19 cellular contexts compared by ENCODE assay signal in genomic region chr12:10354071-10354470, GRCh38. TPM values are rescaled to one million over a fixed set of nuclear protein-coding genes. Genes with fewer than 3 reads are reported as not detected.
"Had no signal": no experiment of that assay in that cellular context is flagged by ENCODE, and none has a peak within 500 bp of the region (broad histone marks: within the 10 kb centered on the region; RNA-seq: fewer than 3 reads in every experiment).

No MANE protein-coding gene starts in this region.

- ATAC-seq: activated CD8-positive, alpha-beta T cell treated with anti-CD3 and anti-CD28 coated beads, Interleukin-2, amount 10 ng/mL, durations not matched to agents 7 days and 5 days; esophagus mucosa; right lobe of liver; stimulated activated naive CD8-positive, alpha-beta T cell treated with anti-CD3 and anti-CD28 coated beads, Interleukin-15, Interleukin-2, amounts not matched to agents 100 U/mL and 50 U/mL, for 24 hours had no signal

- H3K27me3 Mint-ChIP-seq: activated naive CD8-positive, alpha-beta T cell treated with anti-CD3 and anti-CD28 coated beads, Interleukin-2, amount 10 ng/mL, durations not matched to agents 7 days and 5 days had no signal

- H3K9me3 ChIP-seq: breast epithelium, prostate gland, right lobe of liver, upper lobe of right lung had no signal

- H3K4me3 Mint-ChIP-seq: activated CD8-positive, alpha-beta T cell treated with anti-CD3 and anti-CD28 coated beads, Interleukin-2, amount 10 ng/mL, durations not matched to agents 7 days and 5 days; activated naive CD8-positive, alpha-beta T cell treated with anti-CD3 and anti-CD28 coated beads, Interleukin-2, amount 10 ng/mL, durations not matched to agents 7 days and 5 days; naive B cell had no signal

- DNase-seq: activated CD4-positive, alpha-beta T cell treated with anti-CD3 and anti-CD28 coated beads for 48 hours; activated CD8-positive, alpha-beta memory T cell treated with anti-CD3 and anti-CD28 coated beads, Interleukin-2, amount 50 U/mL, for 48 hours; activated CD8-positive, alpha-beta T cell treated with anti-CD3 and anti-CD28 coated beads, Interleukin-2, amount 10 ng/mL, durations not matched to agents 7 days and 5 days; activated naive CD8-positive, alpha-beta T cell treated with anti-CD3 and anti-CD28 coated beads, Interleukin-2, amount 10 ng/mL, durations not matched to agents 7 days and 5 days; hippocampal formation; midbrain; naive B cell; right lobe of liver; stimulated activated CD4-positive, alpha-beta T cell treated with anti-CD3 and anti-CD28 coated beads, Interleukin-2, amount 100 ng/mL, for 48 hours; stimulated activated CD8-positive, alpha-beta memory T cell treated with anti-CD3 and anti-CD28 coated beads, Interleukin-4, amount 100 ng/mL, for 48 hours; stimulated activated naive CD8-positive, alpha-beta T cell treated with anti-CD3 and anti-CD28 coated beads, Interleukin-15, Interleukin-2, amounts not matched to agents 100 U/mL and 50 U/mL, for 24 hours; upper lobe of right lung; WERI-Rb-1 had no signal

- H3K27ac ChIP-seq: breast epithelium, prostate gland, right lobe of liver, upper lobe of right lung, WERI-Rb-1 had no signal

- H3K4me3 ChIP-seq: breast epithelium, prostate gland, right lobe of liver, upper lobe of right lung had no signal

- H3K36me3 ChIP-seq: breast epithelium, prostate gland, right lobe of liver, upper lobe of right lung, WERI-Rb-1 had no signal

- H3K4me1 ChIP-seq: breast epithelium, prostate gland, right lobe of liver, upper lobe of right lung had no signal

- H3K27me3 ChIP-seq: breast epithelium, right lobe of liver, upper lobe of right lung had no signal

- H3K27ac Mint-ChIP-seq: activated CD8-positive, alpha-beta T cell treated with anti-CD3 and anti-CD28 coated beads, Interleukin-2, amount 10 ng/mL, durations not matched to agents 7 days and 5 days; activated naive CD8-positive, alpha-beta T cell treated with anti-CD3 and anti-CD28 coated beads, Interleukin-2, amount 10 ng/mL, durations not matched to agents 7 days and 5 days had no signal

RNA-seq across cellular contexts. Expression of gene KLRK1, which starts 35.8 kb away (rescaled TPM):
- total RNA-seq: chondrocyte, dermis microvascular lymphatic vessel endothelial cell, esophagus mucosa, glomerular endothelial cell had no signal

RNA-seq across cellular contexts. Expression of gene KLRD1, which starts 46.4 kb away (rescaled TPM):
- total RNA-seq: esophagus mucosa had no signal

RNA-seq across cellular contexts. Expression of gene KLRC4, which starts 55.5 kb away (rescaled TPM):
- total RNA-seq: chondrocyte, dermis microvascular lymphatic vessel endothelial cell, esophagus mucosa, glomerular endothelial cell had no signal
